22 cellular contexts compared by ENCODE assay signal in genomic region chr2:227891673-227892072, GRCh38. TPM values are rescaled to one million over a fixed set of nuclear protein-coding genes. Genes with fewer than 3 reads are reported as not detected.
DNase-seq lines count a peak whose midpoint lies in the region; ATAC-seq, FAIRE-seq and TF ChIP-seq lines count a peak whose summit lies in the region.
"Had no signal": no experiment of that assay in that cellular context is flagged by ENCODE, and none has a peak within 500 bp of the region (broad histone marks: within the 10 kb centered on the region; RNA-seq: fewer than 3 reads in every experiment).

No MANE protein-coding gene starts in this region.

- H3K36me3 ChIP-seq in A673 (ENCODE audit: insufficient read depth, low read length, poor library complexity, severe bottlenecking) (no peaks in the 10 kb centered on the region), SK-N-MC (ENCODE audit: insufficient read depth, low read length) (no peaks in the 10 kb centered on the region), bronchial epithelial cell (ENCODE audit: control insufficient read depth, insufficient read depth, low read length) (no peaks in the 10 kb centered on the region)
- H3K36me3 ChIP-seq: BLaER1 had no signal

- H3K36me3 Mint-ChIP-seq in activated naive CD4-positive, alpha-beta T cell treated with anti-CD3 and anti-CD28 coated beads, Interleukin-2, amount 50 U/mL, for 72 hours: no peaks in the 10 kb centered on the region
- H3K36me3 Mint-ChIP-seq: CD8-positive, alpha-beta memory T cell had no signal

- H3K4me3 ChIP-seq in A673 (ENCODE audit: low read depth, low read length, poor library complexity, severe bottlenecking) (no peak overlapping the region), SK-N-MC (no peak overlapping the region), bronchial epithelial cell (ENCODE audit: low read depth, low read length) (no peak overlapping the region)
- H3K4me3 ChIP-seq: BLaER1, GM23338 had no signal

- no TSS peak for BruUV-seq in A673 (replicated peaks; lab: Mats Ljungman, UMichigan)

- peak; percentile 32 for FAIRE-seq in bronchial epithelial cell (lab: Jason Lieb, UNC)
- FAIRE-seq: D721Med, GM12891, GM18507 had no signal

- H3K27ac ChIP-seq in A673 (ENCODE audit: low read depth, low read length, poor library complexity, severe bottlenecking) (peak overlapping the region; percentile 62), SK-N-MC (peak overlapping the region; percentile 94)
- H3K27ac ChIP-seq: BLaER1, C4-2B had no signal

- H3K9me3 ChIP-seq in A673 (ENCODE audit: low read depth, low read length, poor library complexity, severe bottlenecking) (no peaks in the 10 kb centered on the region), SK-N-MC (ENCODE audit: low read depth, low read length) (no peaks in the 10 kb centered on the region)
- H3K9me3 ChIP-seq: BLaER1 had no signal

- CTCF ChIA-PET in A673 (lab: Charles Lee): interaction anchor here (1.1 kb wide), 1 partner anchor 47 kb away, joined by 5 read pairs; no protein-coding TSS in a partner anchor

- no peak overlapping the region for H3K9ac ChIP-seq in SK-N-MC (ENCODE audit: insufficient read length)
- H3K9ac ChIP-seq: BLaER1 had no signal

- no peaks in the 10 kb centered on the region for H3K27me3 ChIP-seq in A673 (replicated peaks; ENCODE audit: insufficient read depth, low read depth, low read length, poor library complexity)
- H3K27me3 ChIP-seq in bronchial epithelial cell (ENCODE audit: control insufficient read depth, insufficient read depth, low read length): no peaks in the 10 kb centered on the region
- H3K27me3 ChIP-seq: BLaER1 had no signal

- intact Hi-C loops in A673 (cut with micrococcal nuclease; ENCODE audit: unreplicated experiment): loop anchor here (2.0 to 5.0 kb wide), 3 partner anchors 47 to 1695 kb away; no protein-coding TSS in a partner anchor

- ATAC-seq in activated naive CD4-positive, alpha-beta T cell treated with anti-CD3 and anti-CD28 coated beads, Interleukin-2, amount 50 U/mL, for 72 hours: no peak
- ATAC-seq: GM23338 had no signal

- H3K4me1 ChIP-seq in A673 (ENCODE audit: insufficient read depth, low read length, poor library complexity, severe bottlenecking): peaks cover 12% of the 10 kb centered on the region
- H3K4me1 ChIP-seq: BLaER1 had no signal

- TF ChIP-seq CTCF in A673 (conservative IDR thresholded peaks at IDR 0.05; ENCODE audit: low read depth, low read length): no peak
- TF ChIP-seq CTCF in bronchial epithelial cell (IDR thresholded peaks at IDR 0.05; ENCODE audit: insufficient read depth, low read length, severe bottlenecking): no peak

- no peaks in the 10 kb centered on the region for H3K9me3 Mint-ChIP-seq in activated naive CD4-positive, alpha-beta T cell treated with anti-CD3 and anti-CD28 coated beads, Interleukin-2, amount 50 U/mL, for 72 hours
- H3K9me3 Mint-ChIP-seq: CD4-positive, alpha-beta T cell; CD8-positive, alpha-beta memory T cell; GM23338; H9 had no signal

- POLR2A ChIA-PET in A673 (lab: Charles Lee; ENCODE audit: low non-redundant PET): no interaction called here

- H3K27ac Mint-ChIP-seq in activated naive CD4-positive, alpha-beta T cell treated with anti-CD3 and anti-CD28 coated beads, Interleukin-2, amount 50 U/mL, for 72 hours: no peak overlapping the region
- H3K27ac Mint-ChIP-seq: B cell; CD4-positive, alpha-beta T cell; CD8-positive, alpha-beta memory T cell; GM23338; H9 had no signal

- no peak for DNase-seq in A673 (ENCODE audit: low spot score)
- peak; percentile 7 for DNase-seq in CD1c-positive myeloid dendritic cell (ENCODE audit: extremely low spot score)
- DNase-seq in SK-N-MC (ENCODE audit: low read depth, low spot score): no peak
- no peak for DNase-seq in bronchial epithelial cell (ENCODE audit: low read depth)
- no peak for DNase-seq in SIG-M5 (lab: John Stamatoyannopoulos, UW)
- no peak for DNase-seq in activated naive CD4-positive, alpha-beta T cell treated with anti-CD3 and anti-CD28 coated beads, Interleukin-2, amount 50 U/mL, for 72 hours (ENCODE audit: low spot score in 2 of 2)
- DNase-seq in SKM-1 treated with dmso at 0.1 percent for 144 hours (lab: John Stamatoyannopoulos, UW; ENCODE audit: unreplicated experiment): no peak
- DNase-seq: CD4-positive, alpha-beta T cell; CD8-positive, alpha-beta memory T cell; DMS 273 treated with DMSO at 0.1 percent for 48 hours; DMS79; EL; GDM1; H9 had no signal

RNA-seq across cellular contexts. Expression of gene DAW1, which starts 20.2 kb away (rescaled TPM):
- total RNA-seq in A673 (2021): 1.2 and 2.4 TPM in 2 replicates
- total RNA-seq in bronchial epithelial cell: 0.13 and 0.26 TPM in 2 replicates
- not detected for total RNA-seq in activated naive CD4-positive, alpha-beta T cell treated with anti-CD3 and anti-CD28 coated beads, Interleukin-2, amount 50 U/mL, for 72 hours
- total RNA-seq: B cell; CD4-positive, alpha-beta T cell; CD8-positive, alpha-beta memory T cell; H4 had no signal
